1 cellular context compared by ENCODE assay signal in the genomic region with DNA sequence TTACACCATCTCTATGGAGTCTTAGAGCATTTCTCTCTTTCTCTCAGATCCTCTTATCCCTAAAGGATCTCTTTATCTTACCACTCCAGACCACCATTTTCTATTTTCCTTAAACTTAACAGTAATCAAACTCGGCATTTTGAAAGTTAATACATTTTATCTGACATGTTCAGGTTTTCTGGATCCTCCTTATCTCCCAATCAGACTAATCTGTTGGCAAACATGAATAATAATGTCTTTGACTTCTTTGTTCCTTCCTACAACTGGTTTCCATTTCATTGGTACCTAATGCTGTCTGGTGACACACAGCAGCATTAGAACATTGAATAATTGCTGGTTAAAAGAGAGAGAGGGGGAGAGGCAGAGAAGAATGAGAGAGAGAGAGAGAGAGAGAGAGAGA.
A peak's percentile ranks its signal among the peaks of the same experiment; 100 is the strongest.
TF ChIP-seq lines count a peak whose summit lies in the region.

No MANE protein-coding gene starts in this region.

TF ChIP-seq in SK-N-SH, 30 proteins besides CTCF, POLR2A, EP300 and RAD21 (continued from another document):
- TF ChIP-seq TCF12 (IDR thresholded peaks at IDR 0.05) (no peak), GATA2 (CRISPR knock-in tag; IDR thresholded peaks at IDR 0.05) (peak; percentile 27; the same call in 1 of the 2 replicates)
TF ChIP-seq in SK-N-SH: peak in this region for 1.
